Comparison of ENCODE assay signal across 8 cellular contexts in genomic region chr2:11344342-11344955, GRCh38. TPM values are rescaled to one million over a fixed set of nuclear protein-coding genes. Genes with fewer than 3 reads are reported as not detected.
DNase-seq lines count a peak whose midpoint lies in the region; ATAC-seq, FAIRE-seq and TF ChIP-seq lines count a peak whose summit lies in the region.

ROCK2 (minus strand) TSS chr2:11344636; CDS start chr2:11344136, 500 bp downstream.

- H3K9me3 ChIP-seq in prostate gland = no peaks in the 10 kb centered on the region

- peak within 1 kb of the TSS; percentile 89 to 93 for H3K4me3 ChIP-seq in prostate gland

- peak in 1 of 4 experiments; percentile 4 for TF ChIP-seq CTCF in prostate gland (IDR thresholded peaks at IDR 0.05)

- ATAC-seq in HG02588 (IDR thresholded peaks at IDR 0.05; ENCODE audit: unreplicated experiment) = peak; percentile 66
- peak; percentile 84 to 90 for ATAC-seq in left cardiac atrium

- no peaks in the 10 kb centered on the region for H3K36me3 ChIP-seq in prostate gland

- intact Hi-C loops in left cardiac atrium (cut with DNase I) = loop anchor here in 1 of 2 donors (5.0 to 10.0 kb wide), 3 partner anchors 60 to 107 kb away; no protein-coding TSS in a partner anchor
- intact Hi-C loops in prostate gland (cut with DNase I) = loop anchor here (2.0 to 5.0 kb wide), 5 partner anchors 30 to 212 kb away; a partner anchor contains a TSS

- H3K4me1 ChIP-seq in prostate gland (replicated peaks) = no peaks in the 10 kb centered on the region

- DNase-seq in NCI-H1105 (lab: John Stamatoyannopoulos, UW) (peak; percentile 64), T-helper 1 cell (peak; percentile 34 to 60 (median 53)), amniotic stem cell (lab: John Stamatoyannopoulos, UW) (peak; percentile 65), left cardiac atrium (peak; percentile 88), prostate gland (ENCODE audit: low spot score) (peak; percentile 86), urothelium cell line (ENCODE audit: low spot score) (peak; percentile 94)

- peak within 1 kb of the TSS; percentile 96 to 97 for H3K27ac ChIP-seq in prostate gland

- no peaks in the 10 kb centered on the region for H3K27me3 ChIP-seq in prostate gland (replicated peaks; ENCODE audit: insufficient read depth)

- 1% methylated on average over 54 of the region's 90 CpGs for WGBS in prostate gland

- FAIRE-seq in urothelium cell line (lab: Jason Lieb, UNC) = peak; percentile 30

- TF ChIP-seq POLR2A in GM10847 (IDR thresholded peaks at IDR 0.05; ENCODE audit: extremely low read depth, insufficient read length) (peak; percentile 52), prostate gland (IDR thresholded peaks at IDR 0.05) (peak; percentile 33)

RNA-seq across cellular contexts. Expression of gene ROCK2, which starts in this region (rescaled TPM):
- 10 to 100 TPM; 41.1 to 47.6 TPM for total RNA-seq in left cardiac atrium
- total RNA-seq in prostate gland = 10 to 100 TPM; 29.6 to 32.2 TPM

Comparison
In these comparisons a context has a peak if more than half of its experiments do, and no peak if none do; other contexts are left out.
1. Peak in every context shown above with its lines: DNase-seq, ATAC-seq, H3K4me3 ChIP-seq and H3K27ac ChIP-seq.